8 cellular contexts compared by ENCODE assay signal in genomic region chr16:28277537-28278388, GRCh38. TPM values are rescaled to one million over a fixed set of nuclear protein-coding genes. Genes with fewer than 3 reads are reported as not detected.
DNase-seq lines count a peak whose midpoint lies in the region; ATAC-seq and TF ChIP-seq lines count a peak whose summit lies in the region.

No MANE protein-coding gene starts in this region.

- no peaks in the 10 kb centered on the region for H3K27me3 ChIP-seq in ovary
- no peaks in the 10 kb centered on the region for H3K27me3 ChIP-seq in thoracic aorta (replicated peaks; ENCODE audit: insufficient read depth)

- H3K9me3 ChIP-seq in ovary: no peaks in the 10 kb centered on the region
- H3K9me3 ChIP-seq in thoracic aorta: no peaks in the 10 kb centered on the region

- no peaks in the 10 kb centered on the region for H3K36me3 ChIP-seq in ovary
- H3K36me3 ChIP-seq in thoracic aorta: no peaks in the 10 kb centered on the region

- DNase-seq in MV-4-11 (lab: John Stamatoyannopoulos, UW): peak; percentile 53
- peak; percentile 63 for DNase-seq in SKM-1 (lab: John Stamatoyannopoulos, UW; ENCODE audit: unreplicated experiment)
- DNase-seq in activated naive CD4-positive, alpha-beta T cell treated with anti-CD3 and anti-CD28 coated beads, Interleukin-2, amount 50 U/mL, for 72 hours (ENCODE audit: low spot score in 2 of 2): peak; percentile 86 to 88
- DNase-seq in head of caudate nucleus: peak; percentile 60 to 95 (median 87)
- peak; percentile 77 to 91 (median 87) for DNase-seq in ovary
- DNase-seq in thoracic aorta (ENCODE audit: low spot score): peak; percentile 58
- no peak for DNase-seq in cortex of kidney (lab: John Stamatoyannopoulos, UW)

- intact Hi-C loops in head of caudate nucleus (cut with DNase I): loop anchor here (5.0 kb wide), 1 partner anchor 40 kb away; no protein-coding TSS in a partner anchor
- intact Hi-C loops in ovary (cut with DNase I): loop anchor here in 1 of 4 donors (5.0 kb wide), 1 partner anchor 35 kb away; no protein-coding TSS in a partner anchor

- no peak for TF ChIP-seq POLR2A in ovary (IDR thresholded peaks at IDR 0.05)

- peaks cover 3% of the 10 kb centered on the region for H3K4me1 ChIP-seq in ovary (ENCODE audit: insufficient read depth)
- H3K4me1 ChIP-seq in thoracic aorta (ENCODE audit: control insufficient read depth in 1 of 2, low read depth in 2 of 2): peaks cover 0 to 6% of the 10 kb centered on the region in 2 donors

- 2 to 3% (median 2%) methylated on average over 42 to 44 of the region's 44 CpGs for whole genome bisulfite sequencing in ovary, 3 donors

- H3K9me3 Mint-ChIP-seq in activated naive CD4-positive, alpha-beta T cell treated with anti-CD3 and anti-CD28 coated beads, Interleukin-2, amount 50 U/mL, for 72 hours: no peaks in the 10 kb centered on the region

- peak; percentile 88 to 91 for ATAC-seq in activated naive CD4-positive, alpha-beta T cell treated with anti-CD3 and anti-CD28 coated beads, Interleukin-2, amount 50 U/mL, for 72 hours
- peak; percentile 43 for ATAC-seq in thoracic aorta (ENCODE audit: insufficient number of reproducible peaks, low FRiP score, low read depth)

- no peak overlapping the region for H3K27ac ChIP-seq in ovary
- no peak overlapping the region for H3K27ac ChIP-seq in thoracic aorta

- H3K36me3 Mint-ChIP-seq in activated naive CD4-positive, alpha-beta T cell treated with anti-CD3 and anti-CD28 coated beads, Interleukin-2, amount 50 U/mL, for 72 hours: no peaks in the 10 kb centered on the region

- H3K4me3 ChIP-seq in ovary (peak overlapping the region; percentile 39), thoracic aorta (peak overlapping the region; percentile 62)

- TF ChIP-seq EP300 in ovary (IDR thresholded peaks at IDR 0.05): no peak

- H3K27ac Mint-ChIP-seq in activated naive CD4-positive, alpha-beta T cell treated with anti-CD3 and anti-CD28 coated beads, Interleukin-2, amount 50 U/mL, for 72 hours: peak overlapping the region; percentile 70 to 74

- TF ChIP-seq CTCF in GM12872 (IDR thresholded peaks at IDR 0.05; ENCODE audit: insufficient read depth, low read depth, low read length) (peak; percentile 94), ovary (IDR thresholded peaks at IDR 0.05) (peak; percentile 86 to 91 (median 90)), thoracic aorta (IDR thresholded peaks at IDR 0.05) (peak; percentile 97)

RNA-seq across cellular contexts. Expression of gene SBK1, which starts 14.6 kb away (rescaled TPM):
- 1 to 10 TPM; 2.0 to 4.2 TPM for total RNA-seq in activated naive CD4-positive, alpha-beta T cell treated with anti-CD3 and anti-CD28 coated beads, Interleukin-2, amount 50 U/mL, for 72 hours
- total RNA-seq in ovary (1 to 10 TPM in 2 of 7 donors, under 1 TPM in 5; 0.37 to 1.5 (median 0.80) TPM), thoracic aorta (under 1 TPM; 0.81 to 0.92 TPM)
- polyA plus RNA-seq in ovary: under 1 TPM; 0.32 to 0.79 TPM
